ENCODE assay signal across 18 cellular contexts in genomic region chr20:21623781-21624094, GRCh38.
DNase-seq lines count a peak whose midpoint lies in the region; ATAC-seq, FAIRE-seq and TF ChIP-seq lines count a peak whose summit lies in the region.
"Had no signal": no experiment of that assay in that cellular context is flagged by ENCODE, and none has a peak within 500 bp of the region (broad histone marks: within the 10 kb centered on the region; RNA-seq: fewer than 3 reads in every experiment).

No MANE protein-coding gene starts in this region.

- TF ChIP-seq RAD21 in HepG2 (CRISPR knock-in tag; IDR thresholded peaks at IDR 0.05): no peak

- CTCF ChIA-PET in HepG2 (lab: Yijun Ruan, JAX; ENCODE audit: low intra/inter-chr PET ratio, low total read pairs): no interaction called here

- H3K9me3 ChIP-seq in HepG2 (ENCODE audit: low read length): no peaks in the 10 kb centered on the region
- no peaks in the 10 kb centered on the region for H3K9me3 ChIP-seq in right lobe of liver
- H3K9me3 ChIP-seq: A549 had no signal

- ATAC-seq in HepG2: no peak
- no peak for ATAC-seq in right lobe of liver
- no peak for ATAC-seq in GM19397 (IDR thresholded peaks at IDR 0.05; ENCODE audit: unreplicated experiment)
- ATAC-seq: A549; CD8-positive, alpha-beta T cell had no signal

- H3K9ac ChIP-seq in HepG2 (ENCODE audit: insufficient read depth, low read depth, low read length): no peak overlapping the region
- H3K9ac ChIP-seq: BLaER1 treated with 17β-estradiol and CSF1 and Interleukin-3, amounts not matched to agents 10 nM and 100 nM had no signal

- TF ChIP-seq POLR2A in HepG2 (IDR thresholded peaks at IDR 0.05; ENCODE audit: insufficient read depth in 1 of 2, low read depth in 2 of 2, low read length in 2 of 2) (no peak), right lobe of liver (IDR thresholded peaks at IDR 0.05) (no peak)

- H3K4me3 ChIP-seq in HepG2 (replicated peaks in 1 of 3; ENCODE audit: insufficient read depth in 1 of 3, low read depth in 2 of 3, low read length in 3 of 3): no peak overlapping the region
- no peak overlapping the region for H3K4me3 ChIP-seq in right lobe of liver
- H3K4me3 ChIP-seq: A549 had no signal

- POLR2A ChIA-PET in HepG2 (lab: Yijun Ruan, JAX): no interaction called here

- 20% methylated on average over 1 of the region's 1 CpG for WGBS in HepG2 (ENCODE audit: low lambda C conversion rate)
- 82% methylated on average over 1 of the region's 1 CpG for WGBS in right lobe of liver (ENCODE audit: insufficient coverage, low coverage, low lambda C conversion rate, missing lambda C conversion rate)

- TF ChIP-seq EP300 in HepG2 (IDR thresholded peaks at IDR 0.05; ENCODE audit: low read depth in 2 of 2, low read length in 2 of 2): no peak
- no peak for TF ChIP-seq EP300 in HepG2 (CRISPR knock-in tag; IDR thresholded peaks at IDR 0.05; ENCODE audit: borderline replicate concordance)

- no peak for FAIRE-seq in HepG2 (lab: Jason Lieb, UNC)
- FAIRE-seq: A549, D721Med, G401.6, GM12891, GM19239 had no signal

- intact Hi-C loops in HepG2 (cut with micrococcal nuclease; ENCODE audit: unreplicated experiment): no loop called here
- intact Hi-C loops in right lobe of liver (cut with DNase I): no loop called here

- DNase-seq in HepG2 (ENCODE audit: low spot score): no peak
- no peak for DNase-seq in right lobe of liver
- DNase-seq in SK-N-DZ (ENCODE audit: low spot score): no peak
- DNase-seq: Caco-2; Calu3; CD4-positive, alpha-beta T cell; CD8-positive, alpha-beta T cell; DMS79 treated with DMSO at 0.1 percent for 48 hours had no signal

- no TSS peak for BruUV-seq in HepG2 (replicated peaks; lab: Mats Ljungman, UMichigan)

- no peak overlapping the region for H3K4me2 ChIP-seq in HepG2 (ENCODE audit: low read depth, low read length)
- H3K4me2 ChIP-seq: A549 had no signal

- no peak overlapping the region for H2AFZ ChIP-seq in HepG2 (ENCODE audit: low read length)

- H4K20me1 ChIP-seq in HepG2 (ENCODE audit: insufficient read depth, low read length): no peaks in the 10 kb centered on the region
- H4K20me1 ChIP-seq: BLaER1 treated with 17β-estradiol and CSF1 and Interleukin-3, amounts not matched to agents 10 nM and 100 nM had no signal

- TF ChIP-seq CTCF in HepG2 (CRISPR knock-in tag; IDR thresholded peaks at IDR 0.05) (no peak), right lobe of liver (IDR thresholded peaks at IDR 0.05) (no peak), VCaP (conservative IDR thresholded peaks at IDR 0.05) (no peak)

- H3K36me3 ChIP-seq in HepG2 (replicated peaks in 1 of 2; ENCODE audit: control insufficient read depth in 1 of 2, insufficient read depth in 2 of 2, low read length in 2 of 2): no peaks in the 10 kb centered on the region
- no peaks in the 10 kb centered on the region for H3K36me3 ChIP-seq in right lobe of liver
- H3K36me3 ChIP-seq: BLaER1 treated with 17β-estradiol and CSF1 and Interleukin-3, amounts not matched to agents 10 nM and 100 nM had no signal

- H3K4me1 ChIP-seq in HepG2 (ENCODE audit: insufficient read depth, low read length) (no peaks in the 10 kb centered on the region), right lobe of liver (no peaks in the 10 kb centered on the region)
- H3K4me1 ChIP-seq: A549, Caco-2 had no signal

- H3K27me3 ChIP-seq in HepG2 (ENCODE audit: control insufficient read depth in 1 of 2, insufficient read depth in 2 of 2, low read length in 2 of 2) (no peaks in the 10 kb centered on the region; a peak in 1 of 5 replicates), right lobe of liver (no peaks in the 10 kb centered on the region)
- H3K27me3 ChIP-seq: BLaER1 treated with 17β-estradiol and CSF1 and Interleukin-3, amounts not matched to agents 10 nM and 100 nM had no signal

- no peak overlapping the region for H3K27ac ChIP-seq in HepG2 (ENCODE audit: extremely low read length, insufficient read depth, low read length)
- H3K27ac ChIP-seq in right lobe of liver: no peak overlapping the region
- H3K27ac ChIP-seq in VCaP: peak overlapping the region; percentile 98
- H3K27ac ChIP-seq: 22Rv1, A549, C4-2B had no signal

- in situ Hi-C loops in HepG2 (cut with HindIII; ENCODE audit: extremely low pct_ligation_motif_present, low pct_unique_long_range_greater_than_20kb): no loop called here

- H3K79me2 ChIP-seq in HepG2 (ENCODE audit: insufficient read depth, low read length): no peaks in the 10 kb centered on the region

TF ChIP-seq in HepG2, 621 proteins besides CTCF, POLR2A, EP300 and RAD21:
- TF ChIP-seq HNRNPK (IDR thresholded peaks at IDR 0.05; ENCODE audit: low read depth, low read length, poor library complexity, severe bottlenecking) (peak; percentile 90), POLR2AphosphoS2 (IDR thresholded peaks at IDR 0.05; ENCODE audit: low read depth, low read length) (no peak), ZNF770 (CRISPR knock-in tag; IDR thresholded peaks at IDR 0.05) (no peak), ZFP41 (CRISPR knock-in tag; IDR thresholded peaks at IDR 0.05; ENCODE audit: borderline replicate concordance) (no peak)
